Comparison of ENCODE assay signal across 8 cellular contexts in the genomic region with DNA sequence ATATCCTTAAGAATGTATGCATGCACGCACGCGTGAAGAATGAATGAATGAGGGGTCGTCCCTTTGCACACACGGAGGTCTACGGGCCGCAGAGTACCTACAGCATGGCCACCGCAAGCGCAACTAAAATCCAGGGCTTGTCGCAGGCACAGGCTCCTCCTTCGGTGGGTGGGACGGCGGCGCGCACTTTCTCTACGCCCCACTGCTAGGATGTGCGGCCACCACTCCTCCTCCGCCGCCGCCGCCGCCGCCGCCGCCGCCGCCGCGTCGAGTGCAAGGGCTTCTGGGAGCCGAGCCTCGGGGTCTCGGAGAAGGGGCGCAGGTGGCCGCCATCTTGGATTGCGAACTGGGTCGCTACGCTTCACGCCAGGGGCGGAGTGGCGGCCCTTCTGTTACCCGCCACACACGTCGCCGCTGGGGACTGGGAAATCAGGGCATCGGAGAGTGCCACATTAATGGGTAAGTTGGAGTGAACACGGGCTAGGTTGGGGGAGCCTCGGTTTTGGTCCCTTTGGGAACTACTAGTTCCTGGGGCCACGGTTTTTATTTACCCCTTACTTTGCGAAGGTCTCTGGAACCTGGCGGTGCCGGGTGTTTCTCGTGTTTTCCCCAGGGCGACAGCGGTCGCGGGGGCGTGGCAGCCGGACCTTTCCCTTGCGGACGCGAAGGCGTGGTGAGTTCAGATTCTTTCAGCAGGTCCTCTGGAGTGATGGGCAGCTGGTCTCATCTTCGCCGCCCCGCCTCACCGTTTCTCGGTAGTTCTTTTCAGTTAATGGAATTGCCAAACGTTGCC. TPM values are rescaled to one million over a fixed set of nuclear protein-coding genes. Genes with fewer than 3 reads are reported as not detected.
DNase-seq lines count a peak whose midpoint lies in the region; ATAC-seq, FAIRE-seq and TF ChIP-seq lines count a peak whose summit lies in the region.

A gene (plus strand): TSS at position 332 of the 793 bp plus-strand sequence. CDS start 124 bp downstream, at position 456.

- peak; percentile 92 for ATAC-seq in HG03064 (IDR thresholded peaks at IDR 0.05; ENCODE audit: low read depth, unreplicated experiment)

- peaks cover 27% of the 10 kb centered on the region for H3K36me3 Mint-ChIP-seq in brain

- H3K4me3 ChIP-seq in iPS-11a (ENCODE audit: low read depth, low read length) (peak within 1 kb of the TSS; percentile 94), skeletal muscle cell (ENCODE audit: low read depth, low read length) (peak within 1 kb of the TSS; percentile 90)

- H3K9me3 Mint-ChIP-seq in brain = peaks cover 0 to 19% (median 15%) of the 10 kb centered on the region in 5 experiments

- DNase-seq in A172 (ENCODE audit: low spot score) (peak; percentile 77), NCI-H2107 (lab: John Stamatoyannopoulos, UW) (peak; percentile 83), skeletal muscle cell (ENCODE audit: low read depth) (peak; percentile 62)

- FAIRE-seq in TTC549 (lab: Jason Lieb, UNC) = peak; percentile 13

- peak within 1 kb of the TSS; percentile 95 to 99 (median 98) for H3K4me3 Mint-ChIP-seq in brain

- peaks cover 36% of the 10 kb centered on the region for H3K4me1 Mint-ChIP-seq in brain

- TF ChIP-seq CTCF in brain (conservative IDR thresholded peaks at IDR 0.05) = no peak

- peaks cover 14% of the 10 kb centered on the region for H3K27me3 Mint-ChIP-seq in brain

- H3K27ac Mint-ChIP-seq in brain = peak within 1 kb of the TSS; percentile 98 to 100 (median 100)

- peak; percentile 96 for TF ChIP-seq POLR2A in GM18526 (IDR thresholded peaks at IDR 0.05; ENCODE audit: extremely low read depth, insufficient read length)

RNA-seq across cellular contexts. Expression of the gene that starts here (rescaled TPM):
- 5.2 and 6.0 TPM in 2 replicates for total RNA-seq in A172 (2014; rRNA removed; shearing (Covaris generic))
- polyA plus RNA-seq in brain (ENCODE audit: insufficient read depth, low read depth, low replicate concordance) = 4.7 TPM

Comparison
In these comparisons a context has a peak if more than half of its experiments do, and no peak if none do; other contexts are left out.
1. Peak in every context shown above with its lines: DNase-seq, ATAC-seq and H3K4me3 ChIP-seq.